ENCODE assay signal across 31 cellular contexts in the genomic region with DNA sequence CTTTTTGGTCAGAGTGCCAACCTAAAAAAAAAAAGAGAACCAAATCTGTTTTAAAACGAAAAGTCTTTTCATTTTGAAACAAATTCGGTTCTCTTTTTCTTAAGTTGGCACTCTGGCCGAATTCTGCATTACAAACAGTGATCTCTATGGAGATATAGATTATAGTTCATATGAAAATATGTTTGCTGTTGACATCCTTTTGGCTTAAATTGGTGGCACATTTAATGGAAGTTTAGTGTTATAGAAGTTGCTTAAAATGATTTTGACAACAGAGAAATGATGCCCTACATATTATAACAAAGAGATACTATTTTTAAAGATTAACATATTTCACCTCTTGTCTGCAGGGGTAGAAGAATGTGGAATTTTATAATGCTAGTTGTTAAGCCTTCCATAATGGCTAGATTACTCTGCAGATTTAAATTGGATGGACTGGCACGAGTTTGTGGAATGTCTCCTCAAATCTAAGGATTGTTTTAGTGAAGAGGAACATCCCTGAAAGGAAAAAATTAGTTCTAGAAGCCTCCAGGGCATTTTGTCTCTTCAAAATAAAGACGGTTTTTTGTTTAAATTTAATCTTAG.
"Had no signal": no experiment of that assay in that cellular context is flagged by ENCODE, and none has a peak within 500 bp of the region (broad histone marks: within the 10 kb centered on the region; RNA-seq: fewer than 3 reads in every experiment).

No MANE protein-coding gene starts in this region.

- H3K4me1 Mint-ChIP-seq: activated B cell treated with CpG ODN at 0.5 μM for 24 hours; activated CD4-positive, alpha-beta T cell treated with anti-CD3 and anti-CD28 coated beads, Interleukin-2, amount 10 ng/mL, durations not matched to agents 24 days and 14 days; activated naive CD8-positive, alpha-beta T cell treated with anti-CD3 and anti-CD28 coated beads for 36 hours had no signal

- H3K27ac ChIP-seq: adrenal gland, body of pancreas, brain microvascular endothelial cell, breast epithelium, VCaP had no signal

- H3K9me3 ChIP-seq: adrenal gland, body of pancreas, breast epithelium had no signal

- H3K27me3 Mint-ChIP-seq: activated B cell treated with CpG ODN at 0.5 μM for 24 hours; activated CD4-positive, alpha-beta memory T cell treated with anti-CD3 and anti-CD28 coated beads for 36 hours; activated CD4-positive, alpha-beta T cell treated with anti-CD3 and anti-CD28 coated beads, Interleukin-2, amount 10 ng/mL, durations not matched to agents 24 days and 14 days; activated CD8-positive, alpha-beta T cell treated with anti-CD3 and anti-CD28 coated beads for 36 hours; activated naive CD8-positive, alpha-beta T cell treated with anti-CD3 and anti-CD28 coated beads for 36 hours had no signal

- H3K36me3 ChIP-seq: adrenal gland, brain microvascular endothelial cell, breast epithelium had no signal

- H3K4me3 Mint-ChIP-seq: activated B cell treated with CpG ODN at 0.5 μM for 24 hours; activated CD4-positive, alpha-beta memory T cell treated with anti-CD3 and anti-CD28 coated beads for 36 hours; activated CD4-positive, alpha-beta T cell treated with anti-CD3 and anti-CD28 coated beads, Interleukin-2, amount 10 ng/mL, durations not matched to agents 24 days and 14 days; activated CD8-positive, alpha-beta T cell treated with anti-CD3 and anti-CD28 coated beads for 36 hours; activated naive CD4-positive, alpha-beta T cell treated with anti-CD3 and anti-CD28 coated beads for 36 hours; activated naive CD8-positive, alpha-beta T cell treated with anti-CD3 and anti-CD28 coated beads for 36 hours; activated T-cell treated with anti-CD3 and anti-CD28 coated beads, Interleukin-2, amount 50 U/mL, for 4 hours; T-helper 1 cell treated with Interleukin-12 subunit alpha and Interleukin-12 subunit beta and Interleukin-4 antibody, amounts not matched to agents 30 μg/mL and 1 μg/mL, for 36 hours; T-helper 2 cell treated with Interferon-gamma antibody and Interleukin-4, amounts not matched to agents 5 μg/mL and 100 μg/mL, for 36 hours had no signal

- DNase-seq: activated B cell treated with CpG ODN at 0.5 μM for 24 hours; activated CD4-positive, alpha-beta memory T cell treated with anti-CD3 and anti-CD28 coated beads for 36 hours; activated CD4-positive, alpha-beta T cell treated with anti-CD3 and anti-CD28 coated beads for 4 hours; activated CD4-positive, alpha-beta T cell treated with anti-CD3 and anti-CD28 coated beads, Interleukin-2, amount 10 ng/mL, durations not matched to agents 24 days and 14 days; activated CD4-positive, alpha-beta T cell treated with anti-CD3 and anti-CD28 coated beads, Interleukin-2, amount 50 U/mL, for 1 hour; activated CD4-positive, alpha-beta T cell treated with anti-CD3 and anti-CD28 coated beads, Interleukin-2, amount 50 U/mL, for 4 hours; activated CD4-positive, CD25-positive, alpha-beta regulatory T cell treated with anti-CD3 and anti-CD28 coated beads, Interleukin-2, amount 50 U/mL, for 72 hours; activated CD8-positive, alpha-beta memory T cell treated with anti-CD3 and anti-CD28 coated beads, Interleukin-2, amount 50 U/mL, for 4 hours; activated CD8-positive, alpha-beta T cell treated with anti-CD3 and anti-CD28 coated beads for 36 hours; activated effector memory CD4-positive, alpha-beta T cell treated with anti-CD3 and anti-CD28 coated beads, Interleukin-2, amount 50 U/mL, for 16 hours; activated gamma-delta T cell treated with Interleukin-2 at 50 U/mL for 16 hours; activated naive CD4-positive, alpha-beta T cell; activated naive CD4-positive, alpha-beta T cell treated with anti-CD3 and anti-CD28 coated beads for 36 hours; activated naive CD4-positive, alpha-beta T cell treated with anti-CD3 and anti-CD28 coated beads, Interleukin-2, amount 50 U/mL, for 16 hours; activated naive CD8-positive, alpha-beta T cell treated with anti-CD3 and anti-CD28 coated beads for 36 hours; activated T-cell treated with anti-CD3 and anti-CD28 coated beads for 4 hours; activated T-cell treated with anti-CD3 and anti-CD28 coated beads, Interleukin-2, amount 50 U/mL, for 1 hour; activated T-cell treated with anti-CD3 and anti-CD28 coated beads, Interleukin-2, amount 50 U/mL, for 4 hours; adrenal gland; amniotic stem cell; aorta; body of pancreas; brain microvascular endothelial cell; central memory CD4-positive, alpha-beta T cell; T-helper 2 cell; T-helper 9 cell had no signal

- H3K4me1 ChIP-seq: adrenal gland, body of pancreas, breast epithelium had no signal

- H3K27me3 ChIP-seq: adrenal gland, body of pancreas, brain microvascular endothelial cell, breast epithelium had no signal

- H3K27ac Mint-ChIP-seq: activated B cell treated with CpG ODN at 0.5 μM for 24 hours; activated CD4-positive, alpha-beta memory T cell treated with anti-CD3 and anti-CD28 coated beads for 36 hours; activated CD4-positive, alpha-beta T cell treated with anti-CD3 and anti-CD28 coated beads, Interleukin-2, amount 10 ng/mL, durations not matched to agents 24 days and 14 days; activated CD8-positive, alpha-beta T cell treated with anti-CD3 and anti-CD28 coated beads for 36 hours; activated naive CD4-positive, alpha-beta T cell treated with anti-CD3 and anti-CD28 coated beads for 36 hours; activated naive CD4-positive, alpha-beta T cell treated with anti-CD3 and anti-CD28 coated beads, Interleukin-2, amount 50 U/mL, for 72 hours; activated naive CD8-positive, alpha-beta T cell treated with anti-CD3 and anti-CD28 coated beads for 36 hours; T-helper 1 cell treated with Interleukin-12 subunit alpha and Interleukin-12 subunit beta and Interleukin-4 antibody, amounts not matched to agents 30 μg/mL and 1 μg/mL, for 36 hours; T-helper 2 cell treated with Interferon-gamma antibody and Interleukin-4, amounts not matched to agents 5 μg/mL and 100 μg/mL, for 36 hours had no signal

- H3K36me3 Mint-ChIP-seq: activated CD4-positive, alpha-beta memory T cell treated with anti-CD3 and anti-CD28 coated beads for 36 hours; activated naive CD4-positive, alpha-beta T cell treated with anti-CD3 and anti-CD28 coated beads, Interleukin-2, amount 50 U/mL, for 72 hours; activated naive CD8-positive, alpha-beta T cell treated with anti-CD3 and anti-CD28 coated beads for 36 hours had no signal

- H3K4me3 ChIP-seq: adrenal gland, body of pancreas, breast epithelium had no signal
